8 cellular contexts compared by ENCODE assay signal in genomic region chr6:31157543-31158139, GRCh38. TPM values are rescaled to one million over a fixed set of nuclear protein-coding genes. Genes with fewer than 3 reads are reported as not detected.
DNase-seq lines count a peak whose midpoint lies in the region; ATAC-seq and TF ChIP-seq lines count a peak whose summit lies in the region.

Gene CCHCR1 (minus strand): TSS chr6:31157802. CDS start chr6:31157600, 202 bp downstream.

- H3K9me2 ChIP-seq in OCI-LY1 (ENCODE audit: low read depth, low read length) = no peaks in the 10 kb centered on the region

- POLR2A ChIA-PET in naive thymus-derived CD4-positive, alpha-beta T cell (lab: Charles Lee) = interaction anchor here (1.1 to 3.9 kb wide), 5 partner anchors 11 to 209 kb away, joined by 3 to 26 read pairs (median 7); no protein-coding TSS in a partner anchor

- H3K9me3 ChIP-seq in OCI-LY1 (ENCODE audit: low read length) = no peaks in the 10 kb centered on the region
- H3K9me3 ChIP-seq in naive thymus-derived CD4-positive, alpha-beta T cell (ENCODE audit: control insufficient read depth in 2 of 3, low read length in 3 of 3) = no peaks in the 10 kb centered on the region

- H3K27ac ChIP-seq in OCI-LY1 (ENCODE audit: low read depth, low read length, poor library complexity, severe bottlenecking) = peak within 1 kb of the TSS; percentile 70
- H3K27ac ChIP-seq in naive thymus-derived CD4-positive, alpha-beta T cell (ENCODE audit: low read depth, low read length) = peak within 1 kb of the TSS; percentile 82

- CTCF ChIA-PET in naive thymus-derived CD4-positive, alpha-beta T cell (lab: Charles Lee) = interaction anchor here (0.7 to 1.8 kb wide), 3 partner anchors 34 to 1058 kb away, joined by 4 to 5 read pairs (median 5); no protein-coding TSS in a partner anchor

- no peaks in the 10 kb centered on the region for H3F3A ChIP-seq in OCI-LY1 (ENCODE audit: insufficient read depth, low read length)

- DNase-seq in endothelial cell (ENCODE audit: low spot score) (no peak), activated gamma-delta T cell treated with Interleukin-2 at 50 U/mL for 16 hours (no peak), medulla oblongata (ENCODE audit: extremely low spot score) (no peak), Kasumi-1 (lab: John Stamatoyannopoulos, UW) (no peak)
- DNase-seq in naive thymus-derived CD4-positive, alpha-beta T cell = no peak

- H3K36me3 Mint-ChIP-seq in endothelial cell (ENCODE audit: low read depth, unreplicated experiment) = peaks cover 3% of the 10 kb centered on the region
- peaks cover 4 to 17% (median 9%) of the 10 kb centered on the region in 5 donors for H3K36me3 Mint-ChIP-seq in naive thymus-derived CD4-positive, alpha-beta T cell

- peaks cover 2% of the 10 kb centered on the region for H3K4me1 Mint-ChIP-seq in endothelial cell (ENCODE audit: unreplicated experiment)
- peaks cover 21 to 52% (median 29%) of the 10 kb centered on the region in 7 donors for H3K4me1 Mint-ChIP-seq in naive thymus-derived CD4-positive, alpha-beta T cell

- peak; percentile 6 for ATAC-seq in GM19023 (IDR thresholded peaks at IDR 0.05; ENCODE audit: unreplicated experiment)
- no peak for ATAC-seq in naive thymus-derived CD4-positive, alpha-beta T cell
- ATAC-seq in GM18519 (IDR thresholded peaks at IDR 0.05; ENCODE audit: low FRiP score, unreplicated experiment) = no peak

- H3K79me2 ChIP-seq in OCI-LY1 (ENCODE audit: insufficient read depth, low read length) = peaks cover 6% of the 10 kb centered on the region; the same call in 1 of the 2 replicates

- H3K9me3 Mint-ChIP-seq in endothelial cell (ENCODE audit: unreplicated experiment) = no peaks in the 10 kb centered on the region
- no peaks in the 10 kb centered on the region for H3K9me3 Mint-ChIP-seq in naive thymus-derived CD4-positive, alpha-beta T cell

- H3K27me3 ChIP-seq in OCI-LY1 (ENCODE audit: insufficient read depth, low read length) = no peaks in the 10 kb centered on the region
- H3K27me3 ChIP-seq in naive thymus-derived CD4-positive, alpha-beta T cell (ENCODE audit: control insufficient read depth in 2 of 2, insufficient read depth in 2 of 2, low read length in 2 of 2) = no peaks in the 10 kb centered on the region

- peak within 1 kb of the TSS; percentile 94 for H3K4me2 ChIP-seq in OCI-LY1 (ENCODE audit: low read length)

- peak within 1 kb of the TSS; percentile 89 for H3K9ac ChIP-seq in OCI-LY1 (ENCODE audit: low read length)

- H3K27ac Mint-ChIP-seq in endothelial cell (ENCODE audit: unreplicated experiment) = peak within 1 kb of the TSS; percentile 92
- H3K27ac Mint-ChIP-seq in naive thymus-derived CD4-positive, alpha-beta T cell = peak within 1 kb of the TSS; percentile 62 to 96 (median 89)

- no peak within 1 kb of the TSS for H2AFZ ChIP-seq in OCI-LY1 (ENCODE audit: low read length)

- TF ChIP-seq CTCF in OCI-LY1 (IDR thresholded peaks at IDR 0.05; ENCODE audit: low read length) = no peak
- no peak for TF ChIP-seq CTCF in endothelial cell (IDR thresholded peaks at IDR 0.05; ENCODE audit: unreplicated experiment)

- peaks cover 4% of the 10 kb centered on the region for H3K27me3 Mint-ChIP-seq in endothelial cell (ENCODE audit: unreplicated experiment)
- peaks cover 0 to 2% (median 0%) of the 10 kb centered on the region in 5 donors for H3K27me3 Mint-ChIP-seq in naive thymus-derived CD4-positive, alpha-beta T cell

- H3K36me3 ChIP-seq in OCI-LY1 (ENCODE audit: insufficient read depth, low read length) = peaks cover 44% of the 10 kb centered on the region
- peaks cover 0 to 17% (median 0%) of the 10 kb centered on the region in 3 experiments for H3K36me3 ChIP-seq in naive thymus-derived CD4-positive, alpha-beta T cell (ENCODE audit: control insufficient read depth in 2 of 3, insufficient read depth in 3 of 3, low read length in 3 of 3)

- no peaks in the 10 kb centered on the region for H4K20me1 ChIP-seq in OCI-LY1 (ENCODE audit: insufficient read depth, low read length)

- intact Hi-C loops in naive thymus-derived CD4-positive, alpha-beta T cell (cut with micrococcal nuclease) = loop anchor here (1.0 to 5.0 kb wide), 14 partner anchors 20 to 1037 kb away; partner anchors contain the start of genes HLA-C (in 2 of the 2), MRPS18B (in 2 of the 2), PPP1R10 (in 2 of the 2) and C6orf136 (in 1 of the 2)

- H3K4me3 Mint-ChIP-seq in endothelial cell (ENCODE audit: unreplicated experiment) = peak within 1 kb of the TSS; percentile 97
- H3K4me3 Mint-ChIP-seq in naive thymus-derived CD4-positive, alpha-beta T cell = peak within 1 kb of the TSS; percentile 82 to 97 (median 91)

- peak within 1 kb of the TSS; percentile 82 for H3K4me3 ChIP-seq in OCI-LY1 (ENCODE audit: low read depth, low read length, poor library complexity, severe bottlenecking)
- H3K4me3 ChIP-seq in naive thymus-derived CD4-positive, alpha-beta T cell (ENCODE audit: low read length) = peak within 1 kb of the TSS; percentile 82

- peaks cover 49% of the 10 kb centered on the region for H3K4me1 ChIP-seq in OCI-LY1 (ENCODE audit: insufficient read depth, low read length, severe bottlenecking)
- peaks cover 12 to 18% of the 10 kb centered on the region in 2 donors for H3K4me1 ChIP-seq in naive thymus-derived CD4-positive, alpha-beta T cell (ENCODE audit: control insufficient read depth in 2 of 2, insufficient read depth in 2 of 2, low read length in 2 of 2)

RNA-seq across cellular contexts. Expression of gene CCHCR1, which starts in this region (rescaled TPM):
- total RNA-seq in endothelial cell (ENCODE audit: unreplicated experiment) = 21.7 TPM
- total RNA-seq in naive thymus-derived CD4-positive, alpha-beta T cell = 10 to 100 TPM; 20.1 to 46.4 (median 35.5) TPM
- polyA plus RNA-seq in naive thymus-derived CD4-positive, alpha-beta T cell = 10 to 100 TPM in 1 of 2 donors, 1 to 10 TPM in 1; 6.9 to 11.1 TPM
